In the genomic region with DNA sequence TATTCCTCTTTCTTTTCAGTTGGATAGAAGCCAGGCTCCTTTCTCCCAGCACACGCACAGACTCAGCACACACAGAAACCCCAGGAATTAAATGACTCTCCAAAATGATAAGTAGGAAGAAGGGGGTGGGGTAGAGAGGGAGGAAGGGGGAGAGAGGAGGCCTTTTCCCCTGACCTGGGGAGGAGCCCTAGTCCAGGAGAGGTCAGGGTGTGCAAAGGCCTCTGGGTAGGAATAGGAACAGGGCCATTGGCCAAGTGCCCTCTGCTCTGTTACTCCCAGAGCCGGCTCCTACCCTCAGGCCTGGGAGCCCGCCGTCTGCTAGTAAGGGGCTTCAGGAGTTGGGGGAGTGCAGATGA, we compare ENCODE assay signal across 10 cellular contexts. TPM values are rescaled to one million over a fixed set of nuclear protein-coding genes. Genes with fewer than 3 reads are reported as not detected.
DNase-seq lines count a peak whose midpoint lies in the region; ATAC-seq, FAIRE-seq and TF ChIP-seq lines count a peak whose summit lies in the region.
"Had no signal": no experiment of that assay in that cellular context is flagged by ENCODE, and none has a peak within 500 bp of the region (broad histone marks: within the 10 kb centered on the region; RNA-seq: fewer than 3 reads in every experiment).

No MANE protein-coding gene starts in this region.

- H3K27me3 Mint-ChIP-seq in natural killer cell treated with Interleukin-12 subunit alpha and Interleukin-12 subunit beta and Interleukin-15 and Interleukin-18, amount 100 ng/mL, for 72 hours: peaks cover 0 to 2% of the 10 kb centered on the region in 2 donors
- H3K27me3 Mint-ChIP-seq: B cell had no signal

- no peaks in the 10 kb centered on the region for H3K36me3 ChIP-seq in keratinocyte (ENCODE audit: control insufficient read depth in 2 of 2, extremely low read depth in 1 of 2, insufficient read depth in 2 of 2, low read length in 2 of 2)

- no peaks in the 10 kb centered on the region for H3K9me3 ChIP-seq in keratinocyte (ENCODE audit: control insufficient read depth, low read depth, low read length)

- H3K27me3 ChIP-seq in keratinocyte (ENCODE audit: control insufficient read depth, extremely low read depth, insufficient read depth, low read length): no peaks in the 10 kb centered on the region

- H3K9me3 Mint-ChIP-seq in natural killer cell treated with Interleukin-12 subunit alpha and Interleukin-12 subunit beta and Interleukin-15 and Interleukin-18, amount 100 ng/mL, for 72 hours: no peaks in the 10 kb centered on the region

- H4K20me1 ChIP-seq in keratinocyte (ENCODE audit: control insufficient read depth, extremely low read depth, insufficient read depth, low read length): no peaks in the 10 kb centered on the region

- peak overlapping the region; percentile 59 for H2AFZ ChIP-seq in keratinocyte (ENCODE audit: control insufficient read depth, low read length)

- no peak for ATAC-seq in Right ventricle myocardium inferior
- ATAC-seq in natural killer cell treated with Interleukin-12 subunit alpha and Interleukin-12 subunit beta and Interleukin-15 and Interleukin-18, amount 100 ng/mL, for 72 hours: no peak

- DNase-seq in cardiac septum (ENCODE audit: low spot score) (peak; percentile 50), Right ventricle myocardium inferior (ENCODE audit: missing footprints) (no peak), astrocyte of the cerebellum (ENCODE audit: low read depth) (peak; percentile 76), keratinocyte (ENCODE audit: low read depth, low spot score) (no peak), NCI-H510A treated with DMSO at 0.1 percent for 48 hours (lab: John Stamatoyannopoulos, UW) (no peak), SKM-1 treated with dmso at 0.1 percent for 144 hours (lab: John Stamatoyannopoulos, UW; ENCODE audit: unreplicated experiment) (no peak), DMS114 treated with DMSO at 0.1 percent for 48 hours (lab: John Stamatoyannopoulos, UW; ENCODE audit: unreplicated experiment) (no peak)
- no peak for DNase-seq in natural killer cell treated with Interleukin-12 subunit alpha and Interleukin-12 subunit beta and Interleukin-15 and Interleukin-18, amount 100 ng/mL, for 72 hours (ENCODE audit: low spot score)
- DNase-seq: activated CD8-positive, alpha-beta memory T cell treated with anti-CD3 and anti-CD28 coated beads, Interleukin-2, amount 50 U/mL, for 4 hours had no signal

- no peak for TF ChIP-seq CTCF in astrocyte of the cerebellum (IDR thresholded peaks at IDR 0.05; ENCODE audit: low read depth, low read length, missing control alignments)
- no peak for TF ChIP-seq CTCF in keratinocyte (optimal IDR thresholded peaks at IDR 0.05 in 1 of 3, IDR thresholded peaks at IDR 0.05 in 1 of 3, conservative IDR thresholded peaks at IDR 0.05 in 1 of 3; ENCODE audit: extremely low read depth in 1 of 3, insufficient read depth in 2 of 3, low read length in 3 of 3)

- intact Hi-C loops in cardiac septum (cut with DNase I) (no loop called here), Right ventricle myocardium inferior (cut with DNase I) (no loop called here)

- FAIRE-seq in keratinocyte (lab: Jason Lieb, UNC): no peak

- H3K9ac ChIP-seq in keratinocyte (ENCODE audit: control insufficient read depth, extremely low read depth, insufficient read depth, low read length): peak overlapping the region; percentile 15

- H3K4me1 Mint-ChIP-seq in natural killer cell treated with Interleukin-12 subunit alpha and Interleukin-12 subunit beta and Interleukin-15 and Interleukin-18, amount 100 ng/mL, for 72 hours (ENCODE audit: low read depth in 2 of 2): no peaks in the 10 kb centered on the region
- H3K4me1 Mint-ChIP-seq: B cell had no signal

- dilution Hi-C loops in keratinocyte (cut with MboI; ENCODE audit: extremely low pct_ligation_motif_present, low sequenced_read_pairs): no loop called here

- no peaks in the 10 kb centered on the region for H3K9me1 ChIP-seq in keratinocyte (ENCODE audit: control insufficient read depth, extremely low read depth, insufficient read depth, low read length)

- in situ Hi-C loops in astrocyte of the cerebellum (cut with HindIII; ENCODE audit: low sequenced_read_pairs): no loop called here

- no peaks in the 10 kb centered on the region for H3K36me3 Mint-ChIP-seq in natural killer cell treated with Interleukin-12 subunit alpha and Interleukin-12 subunit beta and Interleukin-15 and Interleukin-18, amount 100 ng/mL, for 72 hours

- H3K4me3 Mint-ChIP-seq in natural killer cell treated with Interleukin-12 subunit alpha and Interleukin-12 subunit beta and Interleukin-15 and Interleukin-18, amount 100 ng/mL, for 72 hours: no peak overlapping the region
- H3K4me3 Mint-ChIP-seq: B cell had no signal

- no peaks in the 10 kb centered on the region for H3K79me2 ChIP-seq in keratinocyte (ENCODE audit: control insufficient read depth, insufficient read depth, low read length)

- H3K4me3 ChIP-seq in astrocyte of the cerebellum (ENCODE audit: low read depth, low read length): no peak overlapping the region
- H3K4me3 ChIP-seq in keratinocyte (ENCODE audit: control insufficient read depth in 2 of 3, extremely low read depth in 1 of 3, insufficient read depth in 2 of 3, low read depth in 1 of 3, low read length in 3 of 3): no peak overlapping the region

- H3K27ac Mint-ChIP-seq in natural killer cell treated with Interleukin-12 subunit alpha and Interleukin-12 subunit beta and Interleukin-15 and Interleukin-18, amount 100 ng/mL, for 72 hours: no peak overlapping the region
- H3K27ac Mint-ChIP-seq: B cell had no signal

- peak overlapping the region; percentile 55 for H3K4me2 ChIP-seq in keratinocyte (ENCODE audit: control insufficient read depth, extremely low read depth, insufficient read depth, low read depth, low read length)

- peak overlapping the region; percentile 26 for H3K27ac ChIP-seq in keratinocyte (ENCODE audit: control insufficient read depth, insufficient read depth, low read length)

- peaks cover 31% of the 10 kb centered on the region for H3K4me1 ChIP-seq in keratinocyte (ENCODE audit: control insufficient read depth, extremely low read depth, insufficient read depth, low read length)

RNA-seq across cellular contexts. Expression of a gene that starts 35.6 kb away (rescaled TPM):
- total RNA-seq in cardiac septum (83.7 TPM), Right ventricle myocardium inferior (71.1 TPM)
- 64.0 to 86.4 TPM (median 68.6 TPM) in 3 replicates for polyA plus RNA-seq in keratinocyte
- polyA plus RNA-seq in keratinocyte (2011; ENCODE audit: low read depth): 56.7 TPM
- 53.6 and 62.4 TPM in 2 replicates for polyA plus RNA-seq in keratinocyte (2011; cell fraction: cytosol; rRNA removed)
- 145 and 192 TPM in 2 replicates for polyA plus RNA-seq in keratinocyte (2011; cell fraction: nucleus; rRNA removed)
- 41.4 and 57.5 TPM in 2 replicates for polyA plus RNA-seq in keratinocyte (2012; ENCODE audit: low replicate concordance)
- 299 to 558 TPM (median 361 TPM) in 3 replicates for polyA minus RNA-seq in keratinocyte
- 75.8 TPM for polyA minus RNA-seq in keratinocyte (2011; cell fraction: cytosol; rRNA and poly(A)+ RNA removed)
- 119 and 208 TPM in 2 replicates for polyA minus RNA-seq in keratinocyte (2011; cell fraction: nucleus; rRNA and poly(A)+ RNA removed)
- total RNA-seq in natural killer cell treated with Interleukin-12 subunit alpha and Interleukin-12 subunit beta and Interleukin-15 and Interleukin-18, amount 100 ng/mL, for 72 hours: 100 to 1,000 TPM; 134 to 180 TPM

Comparison
In these comparisons a context has a peak if more than half of its experiments do, and no peak if none do; other contexts are left out.
1. DNase-seq: peak in cardiac septum (single experiment) and astrocyte of the cerebellum (single experiment); none in Right ventricle myocardium inferior (single experiment), keratinocyte (single experiment), natural killer cell treated with Interleukin-12 subunit alpha and Interleukin-12 subunit beta and Interleukin-15 and Interleukin-18, amount 100 ng/mL, for 72 hours (single experiment), NCI-H510A treated with DMSO at 0.1 percent for 48 hours (single experiment), SKM-1 treated with dmso at 0.1 percent for 144 hours (single experiment) and DMS114 treated with DMSO at 0.1 percent for 48 hours (single experiment).